ENCODE assay signal across 12 cellular contexts in genomic region chr2:241017228-241017940, GRCh38.
"Had no signal": no experiment of that assay in that cellular context is flagged by ENCODE, and none has a peak within 500 bp of the region (broad histone marks: within the 10 kb centered on the region; RNA-seq: fewer than 3 reads in every experiment).

No MANE protein-coding gene starts in this region.

- H3K36me3 ChIP-seq: heart right ventricle, vagina had no signal

- H3K9me3 ChIP-seq: gastrocnemius medialis, thyroid gland, vagina had no signal

- H3K4me3 ChIP-seq: gastrocnemius medialis, heart right ventricle, psoas muscle, SK-N-MC, thyroid gland, vagina had no signal

- H3K27ac ChIP-seq: gastrocnemius medialis, heart right ventricle, psoas muscle, SK-N-MC, thyroid gland, vagina had no signal

- ATAC-seq: gastrocnemius medialis; heart right ventricle; natural killer cell treated with Interleukin-12 subunit alpha and Interleukin-12 subunit beta and Interleukin-15 and Interleukin-18, amount 100 ng/mL, for 72 hours; psoas muscle; stimulated activated effector memory CD8-positive, alpha-beta T cell treated with anti-CD3 and anti-CD28 coated beads, Interleukin-12 subunit alpha, Interleukin-12 subunit beta, amount 100 ng/mL, for 72 hours; T-cell had no signal

- H3K27me3 ChIP-seq: gastrocnemius medialis, heart right ventricle, thyroid gland, vagina had no signal

- H3K4me1 ChIP-seq: heart right ventricle, psoas muscle, thyroid gland had no signal

- DNase-seq: gastrocnemius medialis; heart right ventricle; nucleus accumbens; stimulated activated CD4-positive, alpha-beta T cell treated with anti-CD3 and anti-CD28 coated beads, Interleukin-12 subunit alpha, Interleukin-12 subunit beta, amount 100 ng/mL, for 4 hours; T1000; thyroid gland had no signal
